In genomic region chr10:51269816-51270215, GRCh38 we compare ENCODE assay signal across 17 cellular contexts.
DNase-seq lines count a peak whose midpoint lies in the region; ATAC-seq and TF ChIP-seq lines count a peak whose summit lies in the region.
"Had no signal": no experiment of that assay in that cellular context is flagged by ENCODE, and none has a peak within 500 bp of the region (broad histone marks: within the 10 kb centered on the region; RNA-seq: fewer than 3 reads in every experiment).

No MANE protein-coding gene starts in this region.

- CTCF ChIA-PET in CD4-positive, alpha-beta T cell (lab: Charles Lee), result no interaction called here

- DNase-seq in AG20443 (ENCODE audit: low spot score) (peak; percentile 34), astrocyte of the hippocampus (ENCODE audit: low read depth, low spot score) (peak; percentile 43), kidney glomerular epithelial cell (lab: John Stamatoyannopoulos, UW) (peak; percentile 71), NCI-H345 treated with DMSO at 0.1 percent for 48 hours (lab: John Stamatoyannopoulos, UW; ENCODE audit: unreplicated experiment) (no peak), NCI-H146 (lab: John Stamatoyannopoulos, UW) (no peak), Peyer's patch (no peak)
- DNase-seq in CD4-positive, alpha-beta T cell, result no peak
- DNase-seq: activated naive CD4-positive, alpha-beta T cell treated with anti-CD3 and anti-CD28 coated beads for 36 hours; effector CD8-positive, alpha-beta T cell; gastrocnemius medialis; lower lobe of right lung; naive thymus-derived CD4-positive, alpha-beta T cell; posterior cingulate gyrus; stimulated activated naive CD4-positive, alpha-beta T cell; upper lobe of right lung had no signal

- ATAC-seq in HG03354 (IDR thresholded peaks at IDR 0.05; ENCODE audit: poor library complexity, severe bottlenecking, unreplicated experiment), result peak; percentile 53
- no peak for ATAC-seq in CD4-positive, alpha-beta T cell (ENCODE audit: poor library complexity)
- ATAC-seq: gastrocnemius medialis; lower lobe of right lung; naive thymus-derived CD4-positive, alpha-beta T cell; upper lobe of right lung had no signal

- TF ChIP-seq CTCF in CD4-positive, alpha-beta T cell (IDR thresholded peaks at IDR 0.05), result no peak
- no peak for TF ChIP-seq CTCF in Peyer's patch (IDR thresholded peaks at IDR 0.05)

- no peaks in the 10 kb centered on the region for H3K9me3 ChIP-seq in CD4-positive, alpha-beta T cell (ENCODE audit: control insufficient read depth, low read length)
- H3K9me3 ChIP-seq in Peyer's patch, result no peaks in the 10 kb centered on the region
- H3K9me3 ChIP-seq: gastrocnemius medialis, lower lobe of right lung, upper lobe of right lung had no signal

- H3K4me1 Mint-ChIP-seq in CD4-positive, alpha-beta T cell (ENCODE audit: low read depth), result no peaks in the 10 kb centered on the region
- H3K4me1 Mint-ChIP-seq: IgD-negative memory B cell; naive thymus-derived CD4-positive, alpha-beta T cell had no signal

- H3K4me1 ChIP-seq in Peyer's patch, result no peaks in the 10 kb centered on the region
- H3K4me1 ChIP-seq: gastrocnemius medialis, upper lobe of right lung had no signal

- no peaks in the 10 kb centered on the region for H3K36me3 Mint-ChIP-seq in CD4-positive, alpha-beta T cell (ENCODE audit: low read depth)
- H3K36me3 Mint-ChIP-seq: IgD-negative memory B cell; naive thymus-derived CD4-positive, alpha-beta T cell had no signal

- no peak overlapping the region for H3K4me3 ChIP-seq in Peyer's patch
- H3K4me3 ChIP-seq: gastrocnemius medialis, lower lobe of right lung, upper lobe of right lung had no signal

- H3K9me3 Mint-ChIP-seq in CD4-positive, alpha-beta T cell, result no peaks in the 10 kb centered on the region
- H3K9me3 Mint-ChIP-seq: activated naive CD4-positive, alpha-beta T cell treated with anti-CD3 and anti-CD28 coated beads for 36 hours had no signal

- no peaks in the 10 kb centered on the region for H3K27me3 ChIP-seq in CD4-positive, alpha-beta T cell (ENCODE audit: control insufficient read depth, insufficient read depth, low read length)
- H3K27me3 ChIP-seq in Peyer's patch, result no peaks in the 10 kb centered on the region
- H3K27me3 ChIP-seq: gastrocnemius medialis, upper lobe of right lung had no signal

- TF ChIP-seq POLR2A in Peyer's patch (IDR thresholded peaks at IDR 0.05), result no peak

- no peaks in the 10 kb centered on the region for H3K36me3 ChIP-seq in Peyer's patch
- H3K36me3 ChIP-seq: gastrocnemius medialis, lower lobe of right lung, upper lobe of right lung had no signal

- no peak overlapping the region for H3K27ac ChIP-seq in CD4-positive, alpha-beta T cell (ENCODE audit: low read depth, low read length)
- H3K27ac ChIP-seq in Peyer's patch, result no peak overlapping the region
- H3K27ac ChIP-seq: gastrocnemius medialis, lower lobe of right lung, upper lobe of right lung had no signal

- POLR2A ChIA-PET in CD4-positive, alpha-beta T cell (lab: Charles Lee), result no interaction called here

- H3K27ac Mint-ChIP-seq in CD4-positive, alpha-beta T cell, result no peak overlapping the region
- H3K27ac Mint-ChIP-seq: activated naive CD4-positive, alpha-beta T cell treated with anti-CD3 and anti-CD28 coated beads for 36 hours; IgD-negative memory B cell; naive thymus-derived CD4-positive, alpha-beta T cell had no signal

- intact Hi-C loops in CD4-positive, alpha-beta T cell (cut with DNase I, micrococcal nuclease), result no loop called here

- no peaks in the 10 kb centered on the region for H3K27me3 Mint-ChIP-seq in CD4-positive, alpha-beta T cell
- H3K27me3 Mint-ChIP-seq: IgD-negative memory B cell; naive thymus-derived CD4-positive, alpha-beta T cell had no signal

- H3K4me3 Mint-ChIP-seq in CD4-positive, alpha-beta T cell, result no peak overlapping the region
- H3K4me3 Mint-ChIP-seq: activated naive CD4-positive, alpha-beta T cell treated with anti-CD3 and anti-CD28 coated beads for 36 hours; IgD-negative memory B cell; naive thymus-derived CD4-positive, alpha-beta T cell had no signal

Comparison
In these comparisons a context has a peak if more than half of its experiments do, and no peak if none do; other contexts are left out.
1. DNase-seq: peak in AG20443 (single experiment), astrocyte of the hippocampus (single experiment) and kidney glomerular epithelial cell (single experiment); none in CD4-positive, alpha-beta T cell (0 of 10), NCI-H345 treated with DMSO at 0.1 percent for 48 hours (single experiment), NCI-H146 (single experiment) and Peyer's patch (0 of 3).